In the genomic region with DNA sequence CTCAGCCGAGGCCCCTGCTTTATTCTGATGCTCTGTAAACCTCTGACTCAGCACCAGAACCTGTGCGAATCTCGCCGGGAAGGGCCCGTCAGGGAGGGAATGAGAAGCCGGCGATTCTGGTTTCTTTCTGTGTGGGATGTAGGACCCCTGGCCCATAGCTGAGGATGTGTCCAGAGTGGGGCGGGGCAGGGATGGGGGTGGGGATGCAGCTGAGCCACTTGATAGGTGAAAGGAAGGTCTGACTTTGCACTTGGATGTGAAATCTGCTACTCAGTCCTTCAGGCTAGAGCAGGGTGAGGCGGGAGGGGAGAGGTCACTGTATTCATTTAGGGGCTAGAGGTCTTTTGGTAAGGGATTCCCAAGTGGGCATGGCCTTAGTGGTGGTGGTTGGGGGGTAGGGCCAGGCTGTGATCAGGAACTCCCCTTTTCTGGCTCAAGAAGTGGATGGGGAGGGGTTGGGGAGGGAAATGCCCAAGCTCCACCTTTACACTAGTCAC, we compare ENCODE assay signal across 12 cellular contexts. TPM values are rescaled to one million over a fixed set of nuclear protein-coding genes. Genes with fewer than 3 reads are reported as not detected.
A peak's percentile ranks its signal among the peaks of the same experiment; 100 is the strongest.
DNase-seq lines count a peak whose midpoint lies in the region; ATAC-seq, FAIRE-seq and TF ChIP-seq lines count a peak whose summit lies in the region.
"Had no signal": no experiment of that assay in that cellular context is flagged by ENCODE, and none has a peak within 500 bp of the region (broad histone marks: within the 10 kb centered on the region; RNA-seq: fewer than 3 reads in every experiment).

No MANE protein-coding gene starts in this region.

- H3K4me1 ChIP-seq in thymus (ENCODE audit: control insufficient read depth, insufficient read depth, low read length) = peaks cover 19% of the 10 kb centered on the region
- H3K4me1 ChIP-seq: pancreas had no signal

- H3K4me3 ChIP-seq in SK-N-MC = peak overlapping the region; percentile 86
- H3K4me3 ChIP-seq in fibroblast of the aortic adventitia (ENCODE audit: low read depth, low read length) = peak overlapping the region; percentile 87
- H3K4me3 ChIP-seq in thymus (ENCODE audit: low read length) = peak overlapping the region; percentile 74
- H3K4me3 ChIP-seq: pancreas had no signal

- no peak overlapping the region for H3K27ac ChIP-seq in SK-N-MC
- peak overlapping the region; percentile 47 for H3K27ac ChIP-seq in thymus (ENCODE audit: low read depth)
- H3K27ac ChIP-seq: pancreas had no signal

- H3K4me1 Mint-ChIP-seq in activated naive CD4-positive, alpha-beta T cell treated with anti-CD3 and anti-CD28 coated beads, Interleukin-2, amount 50 U/mL, for 24 hours = peaks cover 30% of the 10 kb centered on the region

- peaks cover 36% of the 10 kb centered on the region for H3K27me3 ChIP-seq in thymus (ENCODE audit: control insufficient read depth, insufficient read depth)

- no peak overlapping the region for H3K27ac Mint-ChIP-seq in activated naive CD4-positive, alpha-beta T cell treated with anti-CD3 and anti-CD28 coated beads, Interleukin-2, amount 50 U/mL, for 24 hours
- H3K27ac Mint-ChIP-seq in activated naive CD4-positive, alpha-beta T cell treated with anti-CD3 and anti-CD28 coated beads, Interleukin-2, amount 50 U/mL, for 72 hours = no peak overlapping the region

- DNase-seq in activated naive CD4-positive, alpha-beta T cell treated with anti-CD3 and anti-CD28 coated beads, Interleukin-2, amount 50 U/mL, for 72 hours (ENCODE audit: low spot score in 2 of 2) = no peak
- DNase-seq in SK-N-MC (ENCODE audit: low read depth, low spot score) (no peak), fibroblast of the aortic adventitia (ENCODE audit: low read depth) (peak; percentile 33), frontal cortex (ENCODE audit: low spot score in 2 of 2) (no peak), NCI-H446 (lab: John Stamatoyannopoulos, UW) (no peak), H4 (ENCODE audit: low spot score) (no peak)
- DNase-seq: COR-L47; foreskin melanocyte; pancreas; stimulated activated CD8-positive, alpha-beta memory T cell treated with anti-CD3 and anti-CD28 coated beads, Interleukin-4, amount 100 ng/mL, for 48 hours had no signal

- TF ChIP-seq CTCF in fibroblast of the aortic adventitia (IDR thresholded peaks at IDR 0.05; ENCODE audit: insufficient read depth, low read length) = no peak

- no peaks in the 10 kb centered on the region for H3K9me3 ChIP-seq in SK-N-MC (ENCODE audit: low read depth, low read length)
- H3K9me3 ChIP-seq in thymus (ENCODE audit: control insufficient read depth) = no peaks in the 10 kb centered on the region
- H3K9me3 ChIP-seq: pancreas had no signal

- H3K36me3 ChIP-seq in SK-N-MC (ENCODE audit: insufficient read depth, low read length) (no peaks in the 10 kb centered on the region; the same call in 1 of the 2 replicates), thymus (ENCODE audit: control insufficient read depth, insufficient read depth) (no peaks in the 10 kb centered on the region)
- H3K36me3 ChIP-seq: pancreas had no signal

- peak overlapping the region; percentile 62 for H3K4me3 Mint-ChIP-seq in activated naive CD4-positive, alpha-beta T cell treated with anti-CD3 and anti-CD28 coated beads, Interleukin-2, amount 50 U/mL, for 24 hours

- no peak for ATAC-seq in activated naive CD4-positive, alpha-beta T cell treated with anti-CD3 and anti-CD28 coated beads, Interleukin-2, amount 50 U/mL, for 72 hours

- H3K36me3 Mint-ChIP-seq in activated naive CD4-positive, alpha-beta T cell treated with anti-CD3 and anti-CD28 coated beads, Interleukin-2, amount 50 U/mL, for 24 hours = peaks cover 2% of the 10 kb centered on the region
- peaks cover 19 to 34% of the 10 kb centered on the region in 2 donors for H3K36me3 Mint-ChIP-seq in activated naive CD4-positive, alpha-beta T cell treated with anti-CD3 and anti-CD28 coated beads, Interleukin-2, amount 50 U/mL, for 72 hours

- WGBS in thymus = 36% methylated on average over 9 of the region's 9 CpGs

- H3K9ac ChIP-seq in SK-N-MC (ENCODE audit: insufficient read length) = peak overlapping the region; percentile 88

- H3K9me3 Mint-ChIP-seq in activated naive CD4-positive, alpha-beta T cell treated with anti-CD3 and anti-CD28 coated beads, Interleukin-2, amount 50 U/mL, for 24 hours = peaks cover 8% of the 10 kb centered on the region
- H3K9me3 Mint-ChIP-seq in activated naive CD4-positive, alpha-beta T cell treated with anti-CD3 and anti-CD28 coated beads, Interleukin-2, amount 50 U/mL, for 72 hours = peaks cover 0 to 12% of the 10 kb centered on the region in 2 donors

- peaks cover 18% of the 10 kb centered on the region for H3K27me3 Mint-ChIP-seq in activated naive CD4-positive, alpha-beta T cell treated with anti-CD3 and anti-CD28 coated beads, Interleukin-2, amount 50 U/mL, for 24 hours

- FAIRE-seq in frontal cortex (lab: Jason Lieb, UNC) = no peak
- FAIRE-seq: pancreas had no signal

RNA-seq across cellular contexts. Expression of gene TOX2, which starts 2.3 kb away (rescaled TPM):
- total RNA-seq in activated naive CD4-positive, alpha-beta T cell treated with anti-CD3 and anti-CD28 coated beads, Interleukin-2, amount 50 U/mL, for 72 hours = 1 to 10 TPM; 1.5 to 3.6 TPM
- total RNA-seq in fibroblast of the aortic adventitia (ENCODE audit: low replicate concordance) = 0.74 and 5.2 TPM in 2 replicates
- 75.8 TPM for polyA plus RNA-seq in thymus
- 0.41 TPM for total RNA-seq in frontal cortex
- total RNA-seq in H4 (2014; rRNA removed; shearing (Covaris generic)) = 0.12 and 0.83 TPM in 2 replicates
